In the genomic region with DNA sequence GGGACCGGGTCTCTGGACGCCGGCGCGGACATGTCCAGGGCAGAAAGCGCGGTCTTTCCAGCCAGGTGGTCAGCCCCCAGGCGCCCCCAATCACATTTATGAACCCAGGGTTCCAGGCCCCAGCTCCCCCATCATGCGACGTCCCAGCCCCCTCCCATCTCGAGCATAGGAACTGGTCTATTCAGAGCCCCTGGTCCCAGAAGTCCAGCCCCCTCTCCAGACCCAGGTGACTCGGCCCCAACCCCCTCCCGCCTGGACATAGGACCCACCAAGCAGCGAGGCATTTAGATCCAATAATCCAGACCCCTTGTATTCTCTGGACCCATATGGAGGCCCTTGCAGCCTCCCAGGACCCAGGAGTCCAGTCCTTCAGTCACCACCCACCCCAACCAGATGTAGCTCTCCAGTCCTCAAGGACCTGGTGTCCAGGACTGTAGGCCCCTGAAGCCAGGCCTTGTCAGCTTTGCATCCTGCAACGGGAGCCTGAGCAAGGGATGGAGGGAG, we compare ENCODE assay signal across 1 cellular context.
TF ChIP-seq lines count a peak whose summit lies in the region.

No MANE protein-coding gene starts in this region.

TF ChIP-seq in GM23338, 12 proteins besides CTCF, POLR2A, EP300 and RAD21 (continued from another document):
- no peak for TF ChIP-seq REST (IDR thresholded peaks at IDR 0.05; ENCODE audit: unreplicated experiment)
- no peak for TF ChIP-seq ZNF331 (CRISPR knock-in tag; IDR thresholded peaks at IDR 0.05; ENCODE audit: low read depth)
- TF ChIP-seq, protein P1, sequence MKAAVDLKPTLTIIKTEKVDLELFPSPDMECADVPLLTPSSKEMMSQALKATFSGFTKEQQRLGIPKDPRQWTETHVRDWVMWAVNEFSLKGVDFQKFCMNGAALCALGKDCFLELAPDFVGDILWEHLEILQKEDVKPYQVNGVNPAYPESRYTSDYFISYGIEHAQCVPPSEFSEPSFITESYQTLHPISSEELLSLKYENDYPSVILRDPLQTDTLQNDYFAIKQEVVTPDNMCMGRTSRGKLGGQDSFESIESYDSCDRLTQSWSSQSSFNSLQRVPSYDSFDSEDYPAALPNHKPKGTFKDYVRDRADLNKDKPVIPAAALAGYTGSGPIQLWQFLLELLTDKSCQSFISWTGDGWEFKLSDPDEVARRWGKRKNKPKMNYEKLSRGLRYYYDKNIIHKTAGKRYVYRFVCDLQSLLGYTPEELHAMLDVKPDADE (IDR thresholded peaks at IDR 0.05) = no peak
